8 cellular contexts compared by ENCODE assay signal in the genomic region with DNA sequence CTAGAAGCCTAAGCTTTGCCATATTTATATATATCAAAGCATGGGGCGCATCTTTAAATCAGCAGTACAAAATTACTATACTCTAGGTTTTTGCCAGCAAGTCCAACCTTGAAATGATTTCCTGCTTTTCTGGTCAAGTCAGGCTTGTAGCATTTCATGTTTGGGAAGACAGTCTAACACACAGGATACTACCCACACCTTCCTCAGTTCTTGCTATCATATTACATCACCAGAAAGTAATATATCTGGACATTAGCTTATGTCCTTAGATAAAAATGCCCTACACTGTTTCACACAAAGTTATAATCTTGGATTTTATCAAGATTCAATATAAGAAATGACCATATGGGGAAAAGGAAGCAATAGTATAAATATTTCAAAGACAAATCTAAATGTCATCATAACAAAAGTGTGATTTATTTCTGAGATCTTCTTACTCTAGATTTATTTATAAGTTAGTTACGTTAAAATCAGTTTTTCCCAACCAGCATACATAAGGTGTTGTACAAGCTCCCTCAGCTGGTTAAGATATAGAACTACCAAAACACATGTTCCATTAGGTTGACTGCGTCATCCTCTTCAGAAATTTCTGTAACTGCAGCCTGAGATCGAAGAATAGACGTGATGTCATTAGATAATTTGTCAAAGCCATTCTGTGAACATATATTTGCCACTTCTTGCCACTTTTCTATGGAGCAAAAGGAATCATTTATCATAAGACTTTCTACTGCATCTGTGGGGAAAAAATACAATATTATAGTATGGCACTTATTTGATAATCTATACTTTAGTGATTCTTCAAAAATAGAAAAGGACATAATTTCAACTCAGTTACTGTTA. TPM values are rescaled to one million over a fixed set of nuclear protein-coding genes. Genes with fewer than 3 reads are reported as not detected.
DNase-seq lines count a peak whose midpoint lies in the region; ATAC-seq and TF ChIP-seq lines count a peak whose summit lies in the region.

No MANE protein-coding gene starts in this region.

- no peaks in the 10 kb centered on the region for H3K36me3 ChIP-seq in thoracic aorta

- in situ Hi-C loops in astrocyte of the cerebellum (cut with HindIII; ENCODE audit: low sequenced_read_pairs): no loop called here

- TF ChIP-seq CTCF in astrocyte of the cerebellum (IDR thresholded peaks at IDR 0.05; ENCODE audit: low read depth, low read length, missing control alignments): peak; percentile 50
- peak; percentile 56 for TF ChIP-seq CTCF in thoracic aorta (IDR thresholded peaks at IDR 0.05)

- H3K4me3 ChIP-seq in astrocyte of the cerebellum (ENCODE audit: low read depth, low read length): no peak overlapping the region
- peak overlapping the region; percentile 34 for H3K4me3 ChIP-seq in thoracic aorta

- H3K27ac ChIP-seq in thoracic aorta: no peak overlapping the region

- peak; percentile 59 to 68 for ATAC-seq in activated CD4-positive, CD25-positive, alpha-beta regulatory T cell treated with anti-CD3 and anti-CD28 coated beads, Interleukin-2, amount 50 U/mL, for 24 hours
- peak; percentile 58 for ATAC-seq in HG02759 (IDR thresholded peaks at IDR 0.05; ENCODE audit: unreplicated experiment)
- no peak for ATAC-seq in thoracic aorta (ENCODE audit: insufficient number of reproducible peaks, low FRiP score, low read depth)
- ATAC-seq in HG02840 (IDR thresholded peaks at IDR 0.05; ENCODE audit: low FRiP score, unreplicated experiment): no peak

- no peak for DNase-seq in activated CD4-positive, CD25-positive, alpha-beta regulatory T cell treated with anti-CD3 and anti-CD28 coated beads, Interleukin-2, amount 50 U/mL, for 72 hours
- DNase-seq in NCI-H345 (lab: John Stamatoyannopoulos, UW) (peak; percentile 32), astrocyte of the cerebellum (ENCODE audit: low read depth) (peak; percentile 54), iPS-NIHi11 (ENCODE audit: low spot score) (peak; percentile 45), thoracic aorta (ENCODE audit: low spot score) (no peak)

- H3K27me3 ChIP-seq in thoracic aorta (replicated peaks; ENCODE audit: insufficient read depth): no peaks in the 10 kb centered on the region

- H3K4me1 ChIP-seq in thoracic aorta (ENCODE audit: control insufficient read depth in 1 of 2, low read depth in 2 of 2): peaks cover 2 to 9% of the 10 kb centered on the region in 2 donors

- H3K9me3 ChIP-seq in thoracic aorta: no peaks in the 10 kb centered on the region

RNA-seq across cellular contexts. Expression of gene CLHC1, which starts 56.6 kb away (rescaled TPM):
- 1 to 10 TPM in 1 of 2 donors, under 1 TPM in 1; 0.28 to 8.4 TPM for total RNA-seq in thoracic aorta

RNA-seq across cellular contexts. Expression of gene RPS27A, which starts 57.0 kb away (rescaled TPM):
- total RNA-seq in thoracic aorta: 100 to 1,000 TPM; 786 to 831 TPM

Comparison
In these comparisons a context has a peak if more than half of its experiments do, and no peak if none do; other contexts are left out.
1. ATAC-seq: peak in activated CD4-positive, CD25-positive, alpha-beta regulatory T cell treated with anti-CD3 and anti-CD28 coated beads, Interleukin-2, amount 50 U/mL, for 24 hours (2 of 2) and HG02759 (single experiment); none in thoracic aorta (single experiment) and HG02840 (single experiment).
2. DNase-seq: peak in NCI-H345 (single experiment), astrocyte of the cerebellum (single experiment) and iPS-NIHi11 (single experiment); none in activated CD4-positive, CD25-positive, alpha-beta regulatory T cell treated with anti-CD3 and anti-CD28 coated beads, Interleukin-2, amount 50 U/mL, for 72 hours (single experiment) and thoracic aorta (single experiment).